ENCODE assay signal across 2 cellular contexts in genomic region chr5:57687641-57688040, GRCh38.
TF ChIP-seq lines count a peak whose summit lies in the region.

No MANE protein-coding gene starts in this region.

TF ChIP-seq in HepG2, 621 proteins besides CTCF, POLR2A, EP300 and RAD21:
- no peak for TF ChIP-seq TBX3 (IDR thresholded peaks at IDR 0.05; ENCODE audit: borderline replicate concordance)
- no peak for TF ChIP-seq ZSCAN29 (CRISPR knock-in tag; conservative IDR thresholded peaks at IDR 0.05)
- no peak for TF ChIP-seq ATF3 (CRISPR knock-in tag; IDR thresholded peaks at IDR 0.05)
- no peak for TF ChIP-seq ZFX (CRISPR knock-in tag; IDR thresholded peaks at IDR 0.05; ENCODE audit: low read depth)
- TF ChIP-seq ZNF772 (CRISPR knock-in tag; IDR thresholded peaks at IDR 0.05), result no peak
- no peak for TF ChIP-seq SRF (IDR thresholded peaks at IDR 0.05; ENCODE audit: low read depth, low read length)
- TF ChIP-seq ZMYM3 (CRISPR knock-in tag; IDR thresholded peaks at IDR 0.05), result no peak
- TF ChIP-seq ZNF775 (CRISPR knock-in tag; IDR thresholded peaks at IDR 0.05; ENCODE audit: borderline replicate concordance), result no peak
- no peak for TF ChIP-seq ZNF512B (CRISPR knock-in tag; IDR thresholded peaks at IDR 0.05; ENCODE audit: borderline replicate concordance)
- no peak for TF ChIP-seq ATF2 (CRISPR knock-in tag; IDR thresholded peaks at IDR 0.05)
- TF ChIP-seq ZBTB37 (CRISPR knock-in tag; IDR thresholded peaks at IDR 0.05), result no peak
- TF ChIP-seq MIXL1 (CRISPR knock-in tag; IDR thresholded peaks at IDR 0.05), result no peak

TF ChIP-seq in H1, 55 proteins besides CTCF, POLR2A, EP300 and RAD21:
- no peak for TF ChIP-seq RFX5 (IDR thresholded peaks at IDR 0.05; ENCODE audit: borderline replicate concordance, low read depth, low read length)
- TF ChIP-seq EGR1 (IDR thresholded peaks at IDR 0.05; ENCODE audit: borderline replicate concordance, low read depth, low read length), result no peak
- no peak for TF ChIP-seq POU5F1 (IDR thresholded peaks at IDR 0.05; ENCODE audit: low read depth, low read length)
- TF ChIP-seq SAP30 (IDR thresholded peaks at IDR 0.05; ENCODE audit: insufficient read depth, insufficient replicate concordance, low read length), result no peak
- TF ChIP-seq ATF2 (IDR thresholded peaks at IDR 0.05; ENCODE audit: low read length), result no peak
- TF ChIP-seq JUND (IDR thresholded peaks at IDR 0.05; ENCODE audit: low read length), result no peak
- TF ChIP-seq ASH2L (IDR thresholded peaks at IDR 0.05; ENCODE audit: low read length), result no peak
- TF ChIP-seq SIN3A (conservative IDR thresholded peaks at IDR 0.05 in 1 of 2, IDR thresholded peaks at IDR 0.05 in 1 of 2; ENCODE audit: low read depth in 1 of 2, low read length in 2 of 2), result no peak
- TF ChIP-seq MAX (IDR thresholded peaks at IDR 0.05), result no peak
- no peak for TF ChIP-seq GABPA (IDR thresholded peaks at IDR 0.05; ENCODE audit: borderline replicate concordance, insufficient read depth, low read length)
- TF ChIP-seq CREB1 (IDR thresholded peaks at IDR 0.05), result no peak
- TF ChIP-seq SP4 (IDR thresholded peaks at IDR 0.05; ENCODE audit: low read length), result no peak
- no peak for TF ChIP-seq RNF2 (IDR thresholded peaks at IDR 0.05; ENCODE audit: borderline replicate concordance, low read depth, low read length, missing control alignments, poor library complexity, severe bottlenecking)
- TF ChIP-seq YY1 (IDR thresholded peaks at IDR 0.05; ENCODE audit: low read depth, low read length), result no peak
- no peak for TF ChIP-seq RXRA (IDR thresholded peaks at IDR 0.05; ENCODE audit: insufficient read depth, low read depth, low read length)
- TF ChIP-seq BRCA1 (IDR thresholded peaks at IDR 0.05; ENCODE audit: low read depth, low read length), result no peak
- TF ChIP-seq MAFK (IDR thresholded peaks at IDR 0.05; ENCODE audit: low read depth, low read length), result no peak
